17 cellular contexts compared by ENCODE assay signal in genomic region chr11:27228232-27228631, GRCh38.
DNase-seq lines count a peak whose midpoint lies in the region; ATAC-seq and TF ChIP-seq lines count a peak whose summit lies in the region.
"Had no signal": no experiment of that assay in that cellular context is flagged by ENCODE, and none has a peak within 500 bp of the region (broad histone marks: within the 10 kb centered on the region; RNA-seq: fewer than 3 reads in every experiment).

No MANE protein-coding gene starts in this region.

- ATAC-seq in upper lobe of right lung, result no peak
- no peak for ATAC-seq in HG03095 (IDR thresholded peaks at IDR 0.05; ENCODE audit: unreplicated experiment)

- H3K27me3 ChIP-seq in upper lobe of right lung, result no peaks in the 10 kb centered on the region
- H3K27me3 ChIP-seq: brain microvascular endothelial cell, Peyer's patch, vagina had no signal

- H3K36me3 Mint-ChIP-seq in chondrocyte (ENCODE audit: low read depth), result no peaks in the 10 kb centered on the region

- no peak for TF ChIP-seq CTCF in chondrocyte (IDR thresholded peaks at IDR 0.05)
- no peak for TF ChIP-seq CTCF in upper lobe of right lung (IDR thresholded peaks at IDR 0.05)

- H3K27ac ChIP-seq in epithelial cell of prostate (peak overlapping the region; percentile 61), skin epidermis (peak overlapping the region in 11 of 21 experiments; percentile 2 to 79 (median 38)), upper lobe of right lung (no peak overlapping the region)
- H3K27ac ChIP-seq: brain microvascular endothelial cell, Peyer's patch, vagina had no signal

- H3K27me3 Mint-ChIP-seq in chondrocyte (ENCODE audit: low read depth), result no peaks in the 10 kb centered on the region

- H3K9me3 ChIP-seq in upper lobe of right lung, result no peaks in the 10 kb centered on the region
- H3K9me3 ChIP-seq: Peyer's patch, vagina had no signal

- no peaks in the 10 kb centered on the region for H3K4me1 ChIP-seq in upper lobe of right lung

- H3K9me3 Mint-ChIP-seq in chondrocyte (ENCODE audit: low read depth), result no peaks in the 10 kb centered on the region
- H3K9me3 Mint-ChIP-seq: activated T-helper 1 cell treated with anti-CD3 and anti-CD28 coated beads, Interleukin-12 subunit alpha, Interleukin-12 subunit beta, Interleukin-2, Interleukin-4 antibody, amounts not matched to agents 30 ng/mL and 10 ng/mL and 1 ng/mL, durations not matched to agents 14 hours and 24 hours and 36 hours had no signal

- no peak overlapping the region for H3K4me3 ChIP-seq in skin epidermis
- no peak overlapping the region for H3K4me3 ChIP-seq in upper lobe of right lung
- H3K4me3 ChIP-seq: Peyer's patch, vagina had no signal

- peak; percentile 41 for DNase-seq in NCI-H1092 (lab: John Stamatoyannopoulos, UW)
- DNase-seq in NCI-H69 (lab: John Stamatoyannopoulos, UW), result peak; percentile 98
- no peak for DNase-seq in epithelial cell of prostate (ENCODE audit: low read depth, low spot score)
- no peak for DNase-seq in chondrocyte (ENCODE audit: low spot score)
- no peak for DNase-seq in upper lobe of right lung
- DNase-seq: activated CD4-positive, alpha-beta T cell treated with anti-CD3 and anti-CD28 coated beads for 1 hour; brain microvascular endothelial cell; glutamatergic neuron; NCI-H1694; NCI-H748 treated with DMSO at 0.1 percent for 48 hours; Peyer's patch; stimulated activated CD4-positive, alpha-beta T cell treated with anti-CD3 and anti-CD28 coated beads, Interleukin-2, amount 100 ng/mL, for 48 hours; T1000 had no signal

- no peak overlapping the region for H3K27ac Mint-ChIP-seq in chondrocyte (ENCODE audit: unreplicated experiment)
- H3K27ac Mint-ChIP-seq: activated T-helper 1 cell treated with anti-CD3 and anti-CD28 coated beads, Interleukin-12 subunit alpha, Interleukin-12 subunit beta, Interleukin-2, Interleukin-4 antibody, amounts not matched to agents 30 ng/mL and 10 ng/mL and 1 ng/mL, durations not matched to agents 14 hours and 24 hours and 36 hours had no signal

- intact Hi-C loops in upper lobe of right lung (cut with DNase I), result no loop called here

- H3K4me3 Mint-ChIP-seq in chondrocyte (ENCODE audit: unreplicated experiment), result no peak overlapping the region
- H3K4me3 Mint-ChIP-seq: activated T-helper 1 cell treated with anti-CD3 and anti-CD28 coated beads, Interleukin-12 subunit alpha, Interleukin-12 subunit beta, Interleukin-2, Interleukin-4 antibody, amounts not matched to agents 30 ng/mL and 10 ng/mL and 1 ng/mL, durations not matched to agents 14 hours and 24 hours and 36 hours had no signal

- H3K36me3 ChIP-seq in upper lobe of right lung, result no peaks in the 10 kb centered on the region
- H3K36me3 ChIP-seq: brain microvascular endothelial cell, Peyer's patch, vagina had no signal

- peaks cover 25% of the 10 kb centered on the region for H3K4me1 Mint-ChIP-seq in chondrocyte (ENCODE audit: low read depth)

Comparison
In these comparisons a context has a peak if more than half of its experiments do, and no peak if none do; other contexts are left out.
1. DNase-seq: peak in NCI-H1092 (single experiment) and NCI-H69 (single experiment); none in epithelial cell of prostate (single experiment), chondrocyte (single experiment) and upper lobe of right lung (single experiment).